In the genomic region with DNA sequence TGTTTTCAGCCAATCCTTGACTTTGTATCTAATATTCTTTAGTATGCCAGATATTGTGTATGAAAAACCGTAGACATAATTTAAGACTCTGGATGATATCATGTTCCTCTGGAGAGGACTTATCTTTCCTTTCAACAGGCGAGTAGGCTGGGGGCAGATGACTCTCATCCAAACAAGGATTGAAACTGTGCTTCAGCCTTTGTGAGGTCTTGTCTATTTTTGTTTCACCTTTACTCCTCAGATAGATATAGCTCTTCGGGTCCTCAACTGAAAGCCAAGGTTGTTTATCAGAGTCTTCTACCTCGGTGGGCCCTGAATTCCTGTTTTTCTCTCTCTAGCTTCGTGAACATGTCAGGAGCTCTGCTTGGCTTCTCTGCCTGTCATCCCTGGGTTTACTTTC, we compare ENCODE assay signal across 18 cellular contexts.
DNase-seq lines count a peak whose midpoint lies in the region; ATAC-seq, FAIRE-seq and TF ChIP-seq lines count a peak whose summit lies in the region.
"Had no signal": no experiment of that assay in that cellular context is flagged by ENCODE, and none has a peak within 500 bp of the region (broad histone marks: within the 10 kb centered on the region; RNA-seq: fewer than 3 reads in every experiment).

No MANE protein-coding gene starts in this region.

- H3K4me2 ChIP-seq in GM12878 (ENCODE audit: control insufficient read depth, insufficient read depth), result peak overlapping the region; percentile 26; the same call in 1 of the 2 replicates
- no peak overlapping the region for H3K4me2 ChIP-seq in smooth muscle cell

- in situ Hi-C loops in GM12878 (cut with MboI), result no loop called here
- in situ Hi-C loops in GM13977 (cut with MboI; ENCODE audit: low pct_unique_long_range_greater_than_20kb, low sequenced_read_pairs, unreplicated experiment), result no loop called here

- no peak for TF ChIP-seq POLR2A in GM12878 (IDR thresholded peaks at IDR 0.05; ENCODE audit: low read depth, low read length)
- TF ChIP-seq POLR2A in sigmoid colon (IDR thresholded peaks at IDR 0.05), result no peak

- no peak for FAIRE-seq in GM12878 (lab: Jason Lieb, UNC)
- FAIRE-seq: GM19239, H1 had no signal

- H3K4me1 ChIP-seq in GM12878 (ENCODE audit: control insufficient read depth, insufficient read depth, low read length) (peaks cover 2% of the 10 kb centered on the region; the same call in 1 of the 2 replicates), sigmoid colon (peaks cover 0 to 9% (median 9%) of the 10 kb centered on the region in 4 donors), smooth muscle cell (ENCODE audit: low read depth) (no peaks in the 10 kb centered on the region)
- H3K4me1 ChIP-seq: Caco-2, HAP-1 had no signal

- H3K9ac ChIP-seq in GM12878 (ENCODE audit: control insufficient read depth, insufficient read depth, low read length) (no peak overlapping the region), smooth muscle cell (ENCODE audit: low read depth) (no peak overlapping the region)

- BruUV-seq in GM12878 (replicated peaks; lab: Mats Ljungman, UMichigan), result no TSS peak

- H4K20me1 ChIP-seq in GM12878 (ENCODE audit: control insufficient read depth, insufficient read depth) (no peaks in the 10 kb centered on the region), smooth muscle cell (ENCODE audit: low read depth) (no peaks in the 10 kb centered on the region)

- no peak for ATAC-seq in GM12878
- ATAC-seq in left cardiac atrium, result peak; percentile 86 to 90
- ATAC-seq in GM21529 (IDR thresholded peaks at IDR 0.05; ENCODE audit: unreplicated experiment), result no peak

- H3K36me3 Mint-ChIP-seq in activated CD4-positive, alpha-beta T cell treated with anti-CD3 and anti-CD28 coated beads, Interleukin-2, amount 10 ng/mL, durations not matched to agents 24 days and 14 days (ENCODE audit: low read depth), result no peaks in the 10 kb centered on the region
- H3K36me3 Mint-ChIP-seq: CD14-positive monocyte had no signal

- H3K9me3 ChIP-seq in GM12878 (replicated peaks; ENCODE audit: control insufficient read depth, insufficient read depth, low read length), result peaks cover 2% of the 10 kb centered on the region; the same call in 2 of the 3 replicates
- H3K9me3 ChIP-seq in sigmoid colon, result peaks cover 0 to 9% (median 0%) of the 10 kb centered on the region in 4 donors
- H3K9me3 ChIP-seq in smooth muscle cell (replicated peaks; ENCODE audit: low read depth), result peaks cover 5% of the 10 kb centered on the region
- H3K9me3 ChIP-seq: Caco-2, HAP-1 had no signal

- CTCF ChIA-PET in GM12878 (lab: Yijun Ruan, JAX), result interaction anchor here (1.3 to 2.1 kb wide), 2 partner anchors 40 to 44 kb away, joined by 4 to 10 read pairs; no protein-coding TSS in a partner anchor

- SMC1A ChIA-PET in GM12878 (lab: Charles Lee; ENCODE audit: uncharacterized antibody, unreplicated experiment), result interaction anchor here (0.8 to 1.4 kb wide), 6 partner anchors 9 to 52 kb away, joined by 3 to 7 read pairs (median 4); no protein-coding TSS in a partner anchor

- no peaks in the 10 kb centered on the region for H3K4me1 Mint-ChIP-seq in activated CD4-positive, alpha-beta T cell treated with anti-CD3 and anti-CD28 coated beads, Interleukin-2, amount 10 ng/mL, durations not matched to agents 24 days and 14 days
- H3K4me1 Mint-ChIP-seq: CD14-positive monocyte; CD8-positive, alpha-beta memory T cell had no signal

- TF ChIP-seq CTCF in GM12878 (IDR thresholded peaks at IDR 0.05 in 2 of 3, conservative IDR thresholded peaks at IDR 0.05 in 1 of 3; ENCODE audit: control insufficient read depth in 2 of 3, extremely low read depth in 1 of 3, insufficient read depth in 1 of 3, low read depth in 3 of 3, low read length in 3 of 3), result no peak
- no peak for TF ChIP-seq CTCF in sigmoid colon (IDR thresholded peaks at IDR 0.05)
- TF ChIP-seq CTCF in smooth muscle cell (IDR thresholded peaks at IDR 0.05; ENCODE audit: borderline replicate concordance, insufficient read depth, poor library complexity, severe bottlenecking), result no peak
- no peak for TF ChIP-seq CTCF in GM13977 (IDR thresholded peaks at IDR 0.05; ENCODE audit: extremely low read depth, insufficient read depth, missing control alignments)

- H3K36me3 ChIP-seq in GM12878 (ENCODE audit: control insufficient read depth in 2 of 2, insufficient read depth in 2 of 2, low read length in 1 of 2), result no peaks in the 10 kb centered on the region
- H3K36me3 ChIP-seq in sigmoid colon, result no peaks in the 10 kb centered on the region
- no peaks in the 10 kb centered on the region for H3K36me3 ChIP-seq in smooth muscle cell (ENCODE audit: low read depth)
- H3K36me3 ChIP-seq: HAP-1 had no signal

- no peak overlapping the region; the same call in 1 of the 2 replicates for H2AFZ ChIP-seq in GM12878 (ENCODE audit: control insufficient read depth, low read depth, low read length)
- H2AFZ ChIP-seq in smooth muscle cell (ENCODE audit: low read depth), result no peak overlapping the region

- H3K27ac ChIP-seq in GM12878 (ENCODE audit: control insufficient read depth, insufficient read depth) (no peak overlapping the region), sigmoid colon (peak overlapping the region in 3 of 4 donors; percentile 13 to 34 (median 32)), smooth muscle cell (ENCODE audit: low read depth) (no peak overlapping the region)
- H3K27ac ChIP-seq: 22Rv1, HL-60 had no signal

- H3K79me2 ChIP-seq in GM12878 (ENCODE audit: control insufficient read depth, insufficient read depth, low read length) (no peaks in the 10 kb centered on the region), smooth muscle cell (ENCODE audit: low read depth) (no peaks in the 10 kb centered on the region)

- no peak for TF ChIP-seq RAD21 in GM12878 (IDR thresholded peaks at IDR 0.05; ENCODE audit: insufficient read depth, low read depth, low read length)

- intact Hi-C loops in activated CD4-positive, alpha-beta T cell treated with anti-CD3 and anti-CD28 coated beads, Interleukin-2, amount 10 ng/mL, durations not matched to agents 24 days and 14 days (cut with micrococcal nuclease), result no loop called here
- intact Hi-C loops in GM12878 (cut with micrococcal nuclease; ENCODE audit: unreplicated experiment), result no loop called here
- intact Hi-C loops in left cardiac atrium (cut with DNase I), result no loop called here
- intact Hi-C loops in sigmoid colon (cut with DNase I), result no loop called here

- DNase-seq in activated CD4-positive, alpha-beta T cell treated with anti-CD3 and anti-CD28 coated beads, Interleukin-2, amount 10 ng/mL, durations not matched to agents 24 days and 14 days, result peak; percentile 27
- DNase-seq in activated CD4-positive, alpha-beta T cell treated with anti-CD3 and anti-CD28 coated beads for 4 hours, result no peak
- DNase-seq in GM12878 (ENCODE audit: low read depth, low spot score) (no peak), left cardiac atrium (no peak), sigmoid colon (no peak), smooth muscle cell (lab: John Stamatoyannopoulos, UW; ENCODE audit: unreplicated experiment) (no peak), GM13977 (ENCODE audit: low spot score) (no peak)
- DNase-seq: Caco-2; CD8-positive, alpha-beta memory T cell; DND-41; GF-D8 had no signal

- H3K4me3 ChIP-seq in GM12878 (no peak overlapping the region), sigmoid colon (no peak overlapping the region), smooth muscle cell (no peak overlapping the region)
- H3K4me3 ChIP-seq: HAP-1 had no signal

- no peak overlapping the region for H3K4me3 Mint-ChIP-seq in activated CD4-positive, alpha-beta T cell treated with anti-CD3 and anti-CD28 coated beads, Interleukin-2, amount 10 ng/mL, durations not matched to agents 24 days and 14 days
- H3K4me3 Mint-ChIP-seq: CD14-positive monocyte; CD8-positive, alpha-beta memory T cell had no signal

- 41% methylated on average over 5 of the region's 5 CpGs for WGBS in GM12878 (ENCODE audit: insufficient coverage, insufficient replicate concordance, low lambda C conversion rate, missing lambda C conversion rate)
- 70 to 82% methylated on average over 5 of the region's 5 CpGs for WGBS in sigmoid colon, 2 donors
- 80% methylated on average over 5 of the region's 5 CpGs for WGBS in smooth muscle cell (ENCODE audit: low lambda C conversion rate)

- H3F3A ChIP-seq in smooth muscle cell (ENCODE audit: low read depth), result no peaks in the 10 kb centered on the region

- TF ChIP-seq EP300 in GM12878 (IDR thresholded peaks at IDR 0.05; ENCODE audit: borderline replicate concordance in 1 of 2, control insufficient read depth in 1 of 2, low read depth in 2 of 2, low read length in 2 of 2) (no peak), sigmoid colon (IDR thresholded peaks at IDR 0.05) (no peak)

- H3K27me3 ChIP-seq in GM12878 (replicated peaks in 1 of 2; ENCODE audit: control insufficient read depth in 2 of 2, insufficient read depth in 2 of 2, low read length in 1 of 2) (no peaks in the 10 kb centered on the region), sigmoid colon (no peaks in the 10 kb centered on the region), smooth muscle cell (ENCODE audit: low read depth) (peaks cover 16% of the 10 kb centered on the region)

- peaks cover 6% of the 10 kb centered on the region for H3K9me3 Mint-ChIP-seq in activated CD4-positive, alpha-beta T cell treated with anti-CD3 and anti-CD28 coated beads, Interleukin-2, amount 10 ng/mL, durations not matched to agents 24 days and 14 days

- POLR2A ChIA-PET in GM12878 (lab: Charles Lee), result interaction anchor here (0.7 to 1.4 kb wide), 3 partner anchors 9 to 529 kb away, joined by 3 to 4 read pairs (median 3); no protein-coding TSS in a partner anchor

- H3K27ac Mint-ChIP-seq in activated CD4-positive, alpha-beta T cell treated with anti-CD3 and anti-CD28 coated beads, Interleukin-2, amount 10 ng/mL, durations not matched to agents 24 days and 14 days, result no peak overlapping the region
- H3K27ac Mint-ChIP-seq: CD14-positive monocyte; CD8-positive, alpha-beta memory T cell had no signal

- RAD21 ChIA-PET in GM12878 (lab: Charles Lee; ENCODE audit: unreplicated experiment), result interaction anchor here (1.7 to 2.0 kb wide), 2 partner anchors 9 to 50 kb away, joined by 4 to 5 read pairs; no protein-coding TSS in a partner anchor

- H3K27me3 Mint-ChIP-seq in activated CD4-positive, alpha-beta T cell treated with anti-CD3 and anti-CD28 coated beads, Interleukin-2, amount 10 ng/mL, durations not matched to agents 24 days and 14 days, result peaks cover 15% of the 10 kb centered on the region

Comparison
In these comparisons a context has a peak if more than half of its experiments do, and no peak if none do; other contexts are left out.
1. ATAC-seq: peak in left cardiac atrium (2 of 2); none in GM12878 (single experiment) and GM21529 (single experiment).
2. H3K27ac ChIP-seq: peak in sigmoid colon (3 of 4); none in GM12878 (single experiment) and smooth muscle cell (single experiment).